ENCODE assay signal across 1 cellular context in the genomic region with DNA sequence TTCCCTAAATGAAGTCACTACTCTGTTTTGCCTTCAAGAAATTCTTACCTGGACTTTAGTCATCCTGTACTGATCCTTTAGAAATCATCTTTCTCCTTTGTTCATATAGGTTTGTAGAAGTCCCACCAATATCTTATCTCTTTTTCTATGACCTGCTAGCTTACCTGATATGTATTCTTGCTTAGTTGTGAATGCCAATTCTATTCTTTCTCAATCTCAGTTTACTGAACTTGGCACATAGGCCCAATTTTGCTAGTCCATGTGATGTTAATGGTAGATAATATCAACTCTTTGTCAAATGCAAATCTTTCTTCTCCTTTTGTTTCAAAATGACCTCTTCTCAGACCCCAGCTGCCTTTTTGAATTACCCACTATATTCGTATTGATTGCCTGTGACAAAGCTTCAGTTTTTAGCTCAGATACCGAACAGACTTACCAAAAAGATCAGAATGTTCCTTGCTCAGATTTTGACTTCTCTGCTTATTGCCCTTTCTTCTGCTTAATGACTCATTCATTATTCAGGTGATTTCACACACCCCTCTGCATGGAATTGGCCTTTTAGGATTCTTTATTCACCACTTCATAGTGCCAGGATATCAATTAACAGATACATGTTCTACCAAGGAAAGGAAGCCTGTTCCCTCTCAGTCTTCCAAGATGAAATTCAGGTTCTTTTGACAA.
TF ChIP-seq lines count a peak whose summit lies in the region.

No MANE protein-coding gene starts in this region.

TF ChIP-seq in GM12878, 131 proteins besides CTCF, POLR2A, EP300 and RAD21:
- TF ChIP-seq MXI1 (IDR thresholded peaks at IDR 0.05; ENCODE audit: low read depth, low read length) = no peak
- no peak for TF ChIP-seq ZNF687 (IDR thresholded peaks at IDR 0.05)
- TF ChIP-seq IKZF1 (conservative IDR thresholded peaks at IDR 0.05) = no peak
- TF ChIP-seq POLR2AphosphoS5 (IDR thresholded peaks at IDR 0.05; ENCODE audit: low read length) = no peak
- TF ChIP-seq RCOR1 (conservative IDR thresholded peaks at IDR 0.05; ENCODE audit: low read depth, low read length) = no peak
- no peak for TF ChIP-seq GABPA (IDR thresholded peaks at IDR 0.05; ENCODE audit: low read depth)
- TF ChIP-seq SREBF1 (IDR thresholded peaks at IDR 0.05; ENCODE audit: low read length) = no peak
- no peak for TF ChIP-seq SUPT20H (IDR thresholded peaks at IDR 0.05; ENCODE audit: borderline replicate concordance, control insufficient read depth, low read depth, low read length)
- no peak for TF ChIP-seq BCL11A (IDR thresholded peaks at IDR 0.05; ENCODE audit: low read depth, low read length)
- TF ChIP-seq CBX5 (IDR thresholded peaks at IDR 0.05; ENCODE audit: low read depth) = no peak
- no peak for TF ChIP-seq SUZ12 (IDR thresholded peaks at IDR 0.05; ENCODE audit: unreplicated experiment)
- no peak for TF ChIP-seq IRF4 (IDR thresholded peaks at IDR 0.05; ENCODE audit: low read depth, low read length)
- TF ChIP-seq, protein P1, sequence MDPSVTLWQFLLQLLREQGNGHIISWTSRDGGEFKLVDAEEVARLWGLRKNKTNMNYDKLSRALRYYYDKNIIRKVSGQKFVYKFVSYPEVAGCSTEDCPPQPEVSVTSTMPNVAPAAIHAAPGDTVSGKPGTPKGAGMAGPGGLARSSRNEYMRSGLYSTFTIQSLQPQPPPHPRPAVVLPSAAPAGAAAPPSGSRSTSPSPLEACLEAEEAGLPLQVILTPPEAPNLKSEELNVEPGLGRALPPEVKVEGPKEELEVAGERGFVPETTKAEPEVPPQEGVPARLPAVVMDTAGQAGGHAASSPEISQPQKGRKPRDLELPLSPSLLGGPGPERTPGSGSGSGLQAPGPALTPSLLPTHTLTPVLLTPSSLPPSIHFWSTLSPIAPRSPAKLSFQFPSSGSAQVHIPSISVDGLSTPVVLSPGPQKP (IDR thresholded peaks at IDR 0.05; ENCODE audit: low read depth, low read length) = no peak
- no peak for TF ChIP-seq USF1 (IDR thresholded peaks at IDR 0.05; ENCODE audit: borderline replicate concordance, extremely low read length, insufficient read depth, low read depth, low read length)
- no peak for TF ChIP-seq ZNF592 (IDR thresholded peaks at IDR 0.05)
